In genomic region chr16:29714396-29714795, GRCh38 we compare ENCODE assay signal across 1 cellular context.
TF ChIP-seq lines count a peak whose summit lies in the region.

No MANE protein-coding gene starts in this region.

TF ChIP-seq in WTC11, 78 proteins besides CTCF, POLR2A, EP300 and RAD21 (continued from another document):
- TF ChIP-seq, protein P1, sequence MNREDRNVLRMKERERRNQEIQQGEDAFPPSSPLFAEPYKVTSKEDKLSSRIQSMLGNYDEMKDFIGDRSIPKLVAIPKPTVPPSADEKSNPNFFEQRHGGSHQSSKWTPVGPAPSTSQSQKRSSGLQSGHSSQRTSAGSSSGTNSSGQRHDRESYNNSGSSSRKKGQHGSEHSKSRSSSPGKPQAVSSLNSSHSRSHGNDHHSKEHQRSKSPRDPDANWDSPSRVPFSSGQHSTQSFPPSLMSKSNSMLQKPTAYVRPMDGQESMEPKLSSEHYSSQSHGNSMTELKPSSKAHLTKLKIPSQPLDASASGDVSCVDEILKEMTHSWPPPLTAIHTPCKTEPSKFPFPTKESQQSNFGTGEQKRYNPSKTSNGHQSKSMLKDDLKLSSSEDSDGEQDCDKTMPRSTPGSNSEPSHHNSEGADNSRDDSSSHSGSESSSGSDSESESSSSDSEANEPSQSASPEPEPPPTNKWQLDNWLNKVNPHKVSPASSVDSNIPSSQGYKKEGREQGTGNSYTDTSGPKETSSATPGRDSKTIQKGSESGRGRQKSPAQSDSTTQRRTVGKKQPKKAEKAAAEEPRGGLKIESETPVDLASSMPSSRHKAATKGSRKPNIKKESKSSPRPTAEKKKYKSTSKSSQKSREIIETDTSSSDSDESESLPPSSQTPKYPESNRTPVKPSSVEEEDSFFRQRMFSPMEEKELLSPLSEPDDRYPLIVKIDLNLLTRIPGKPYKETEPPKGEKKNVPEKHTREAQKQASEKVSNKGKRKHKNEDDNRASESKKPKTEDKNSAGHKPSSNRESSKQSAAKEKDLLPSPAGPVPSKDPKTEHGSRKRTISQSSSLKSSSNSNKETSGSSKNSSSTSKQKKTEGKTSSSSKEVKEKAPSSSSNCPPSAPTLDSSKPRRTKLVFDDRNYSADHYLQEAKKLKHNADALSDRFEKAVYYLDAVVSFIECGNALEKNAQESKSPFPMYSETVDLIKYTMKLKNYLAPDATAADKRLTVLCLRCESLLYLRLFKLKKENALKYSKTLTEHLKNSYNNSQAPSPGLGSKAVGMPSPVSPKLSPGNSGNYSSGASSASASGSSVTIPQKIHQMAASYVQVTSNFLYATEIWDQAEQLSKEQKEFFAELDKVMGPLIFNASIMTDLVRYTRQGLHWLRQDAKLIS (CRISPR knock-in tag; IDR thresholded peaks at IDR 0.05; ENCODE audit: borderline replicate concordance), result no peak
- no peak for TF ChIP-seq NR1H2 (CRISPR knock-in tag; IDR thresholded peaks at IDR 0.05)
- TF ChIP-seq, protein P2, sequence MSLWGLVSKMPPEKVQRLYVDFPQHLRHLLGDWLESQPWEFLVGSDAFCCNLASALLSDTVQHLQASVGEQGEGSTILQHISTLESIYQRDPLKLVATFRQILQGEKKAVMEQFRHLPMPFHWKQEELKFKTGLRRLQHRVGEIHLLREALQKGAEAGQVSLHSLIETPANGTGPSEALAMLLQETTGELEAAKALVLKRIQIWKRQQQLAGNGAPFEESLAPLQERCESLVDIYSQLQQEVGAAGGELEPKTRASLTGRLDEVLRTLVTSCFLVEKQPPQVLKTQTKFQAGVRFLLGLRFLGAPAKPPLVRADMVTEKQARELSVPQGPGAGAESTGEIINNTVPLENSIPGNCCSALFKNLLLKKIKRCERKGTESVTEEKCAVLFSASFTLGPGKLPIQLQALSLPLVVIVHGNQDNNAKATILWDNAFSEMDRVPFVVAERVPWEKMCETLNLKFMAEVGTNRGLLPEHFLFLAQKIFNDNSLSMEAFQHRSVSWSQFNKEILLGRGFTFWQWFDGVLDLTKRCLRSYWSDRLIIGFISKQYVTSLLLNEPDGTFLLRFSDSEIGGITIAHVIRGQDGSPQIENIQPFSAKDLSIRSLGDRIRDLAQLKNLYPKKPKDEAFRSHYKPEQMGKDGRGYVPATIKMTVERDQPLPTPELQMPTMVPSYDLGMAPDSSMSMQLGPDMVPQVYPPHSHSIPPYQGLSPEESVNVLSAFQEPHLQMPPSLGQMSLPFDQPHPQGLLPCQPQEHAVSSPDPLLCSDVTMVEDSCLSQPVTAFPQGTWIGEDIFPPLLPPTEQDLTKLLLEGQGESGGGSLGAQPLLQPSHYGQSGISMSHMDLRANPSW (CRISPR knock-in tag; conservative IDR thresholded peaks at IDR 0.05; ENCODE audit: low read depth), result no peak
- TF ChIP-seq NFYB (CRISPR knock-in tag; conservative IDR thresholded peaks at IDR 0.05; ENCODE audit: low read depth), result no peak
- TF ChIP-seq ZNF396 (CRISPR knock-in tag; IDR thresholded peaks at IDR 0.05; ENCODE audit: borderline replicate concordance), result no peak
- TF ChIP-seq, protein P3, sequence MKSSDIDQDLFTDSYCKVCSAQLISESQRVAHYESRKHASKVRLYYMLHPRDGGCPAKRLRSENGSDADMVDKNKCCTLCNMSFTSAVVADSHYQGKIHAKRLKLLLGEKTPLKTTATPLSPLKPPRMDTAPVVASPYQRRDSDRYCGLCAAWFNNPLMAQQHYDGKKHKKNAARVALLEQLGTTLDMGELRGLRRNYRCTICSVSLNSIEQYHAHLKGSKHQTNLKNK (CRISPR knock-in tag; IDR thresholded peaks at IDR 0.05), result no peak
TF ChIP-seq in WTC11: peak in this region for 0.
